In the genomic region with DNA sequence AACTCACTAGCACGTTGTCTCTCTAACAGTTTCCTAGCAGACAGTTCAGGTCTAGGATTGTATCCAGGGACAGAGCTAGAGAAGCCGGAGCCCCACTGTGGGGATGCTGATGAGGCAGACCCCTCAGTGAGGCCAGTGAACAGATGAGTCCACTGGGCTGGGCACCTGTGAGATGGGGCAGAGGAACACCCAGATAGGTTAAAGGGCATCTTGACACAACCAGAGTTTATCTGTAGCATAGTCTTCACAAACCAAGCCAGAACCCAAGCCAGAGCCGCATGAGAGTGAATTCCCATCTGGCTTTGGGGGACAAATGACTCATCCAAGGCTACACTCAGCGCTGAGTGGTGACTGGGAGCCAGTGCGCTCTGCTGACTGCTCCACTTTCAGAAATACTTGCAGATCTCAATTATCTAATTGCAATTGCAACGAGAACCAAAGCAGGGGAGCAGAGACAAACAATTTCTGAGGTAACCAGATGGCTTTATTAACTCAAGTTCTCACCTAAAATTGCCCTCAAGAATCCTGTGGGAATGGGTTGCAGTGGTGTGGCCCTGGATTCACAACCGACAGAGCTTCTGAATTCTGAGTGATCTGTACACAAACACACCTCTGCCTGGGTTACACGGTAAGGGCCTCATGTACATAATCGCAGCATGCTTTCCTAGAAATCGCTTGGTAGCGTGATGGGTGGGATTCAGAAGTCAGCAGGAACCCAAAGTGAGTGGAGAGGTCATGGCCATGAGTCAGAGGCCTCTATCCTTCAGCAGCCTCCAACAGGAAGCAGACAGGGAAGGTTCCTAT, we compare ENCODE assay signal across 2 cellular contexts.
TF ChIP-seq lines count a peak whose summit lies in the region.

No MANE protein-coding gene starts in this region.

TF ChIP-seq in K562, 482 proteins besides CTCF, POLR2A, EP300 and RAD21 (continues in another document):
- 0 out of 2 replicates have a peak, but pooled peaks have one; percentile 17 for TF ChIP-seq PHF8 (IDR thresholded peaks at IDR 0.05; ENCODE audit: borderline replicate concordance, low read length)
- no peak for TF ChIP-seq ZNF282 (CRISPR knock-in tag; IDR thresholded peaks at IDR 0.05)
- TF ChIP-seq KAT8 (IDR thresholded peaks at IDR 0.05; ENCODE audit: low read depth) = peak; percentile 51; the same call in 1 of the 2 replicates
- 0 out of 2 replicates have a peak, but pooled peaks have one; percentile 9 for TF ChIP-seq TCF3 (CRISPR knock-in tag; IDR thresholded peaks at IDR 0.05)
- TF ChIP-seq KLF16 (IDR thresholded peaks at IDR 0.05) = no peak
- TF ChIP-seq KAT7 (CRISPR knock-in tag; IDR thresholded peaks at IDR 0.05; ENCODE audit: borderline replicate concordance) = no peak
- TF ChIP-seq CHCHD3 (CRISPR knock-in tag; IDR thresholded peaks at IDR 0.05) = no peak
- TF ChIP-seq, protein P1, sequence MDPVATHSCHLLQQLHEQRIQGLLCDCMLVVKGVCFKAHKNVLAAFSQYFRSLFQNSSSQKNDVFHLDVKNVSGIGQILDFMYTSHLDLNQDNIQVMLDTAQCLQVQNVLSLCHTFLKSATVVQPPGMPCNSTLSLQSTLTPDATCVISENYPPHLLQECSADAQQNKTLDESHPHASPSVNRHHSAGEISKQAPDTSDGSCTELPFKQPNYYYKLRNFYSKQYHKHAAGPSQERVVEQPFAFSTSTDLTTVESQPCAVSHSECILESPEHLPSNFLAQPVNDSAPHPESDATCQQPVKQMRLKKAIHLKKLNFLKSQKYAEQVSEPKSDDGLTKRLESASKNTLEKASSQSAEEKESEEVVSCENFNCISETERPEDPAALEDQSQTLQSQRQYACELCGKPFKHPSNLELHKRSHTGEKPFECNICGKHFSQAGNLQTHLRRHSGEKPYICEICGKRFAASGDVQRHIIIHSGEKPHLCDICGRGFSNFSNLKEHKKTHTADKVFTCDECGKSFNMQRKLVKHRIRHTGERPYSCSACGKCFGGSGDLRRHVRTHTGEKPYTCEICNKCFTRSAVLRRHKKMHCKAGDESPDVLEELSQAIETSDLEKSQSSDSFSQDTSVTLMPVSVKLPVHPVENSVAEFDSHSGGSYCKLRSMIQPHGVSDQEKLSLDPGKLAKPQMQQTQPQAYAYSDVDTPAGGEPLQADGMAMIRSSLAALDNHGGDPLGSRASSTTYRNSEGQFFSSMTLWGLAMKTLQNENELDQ (CRISPR knock-in tag; IDR thresholded peaks at IDR 0.05; ENCODE audit: borderline replicate concordance) = no peak
- no peak for TF ChIP-seq ZNF445 (CRISPR knock-in tag; IDR thresholded peaks at IDR 0.05; ENCODE audit: low read depth)
- TF ChIP-seq MAFK (IDR thresholded peaks at IDR 0.05; ENCODE audit: low read length) = no peak
- TF ChIP-seq UBTF (IDR thresholded peaks at IDR 0.05; ENCODE audit: borderline replicate concordance in 1 of 2, low read depth in 2 of 2, low read length in 2 of 2) = no peak
- TF ChIP-seq CTBP1 (IDR thresholded peaks at IDR 0.05; ENCODE audit: borderline replicate concordance) = peak; percentile 43; the same call in 1 of the 2 replicates
- TF ChIP-seq NUFIP1 (IDR thresholded peaks at IDR 0.05; ENCODE audit: partially characterized antibody) = no peak
- no peak for TF ChIP-seq BCOR (IDR thresholded peaks at IDR 0.05)
- no peak for TF ChIP-seq RBM14 (IDR thresholded peaks at IDR 0.05; ENCODE audit: borderline replicate concordance, insufficient read depth, low read depth, low read length)

TF ChIP-seq in HepG2, 621 proteins besides CTCF, POLR2A, EP300 and RAD21 (continues in another document):
- TF ChIP-seq JUN (CRISPR knock-in tag; IDR thresholded peaks at IDR 0.05) (0 out of 2 replicates have a peak, but pooled peaks have one; percentile 52), NCOR1 (IDR thresholded peaks at IDR 0.05; ENCODE audit: borderline replicate concordance, low read length) (peak; percentile 33; the same call in 1 of the 2 replicates), ZNF792 (CRISPR knock-in tag; IDR thresholded peaks at IDR 0.05) (peak; percentile 58; the same call in 1 of the 2 replicates), SIN3A (IDR thresholded peaks at IDR 0.05; ENCODE audit: borderline replicate concordance, low read depth, low read length) (0 out of 2 replicates have a peak, but pooled peaks have one; percentile 30), SP5 (CRISPR knock-in tag; IDR thresholded peaks at IDR 0.05; ENCODE audit: borderline replicate concordance, low read depth) (peak; percentile 75; the same call in 1 of the 2 replicates), ZNF230 (CRISPR knock-in tag; IDR thresholded peaks at IDR 0.05) (0 out of 2 replicates have a peak, but pooled peaks have one; percentile 61), HDAC2 (CRISPR knock-in tag; IDR thresholded peaks at IDR 0.05) (peak; percentile 42; the same call in 1 of the 2 replicates), SALL1 (CRISPR knock-in tag; IDR thresholded peaks at IDR 0.05) (peak; percentile 65), NFIC (IDR thresholded peaks at IDR 0.05; ENCODE audit: low read length) (0 out of 2 replicates have a peak, but pooled peaks have one; percentile 17), ELF1 (CRISPR knock-in tag; IDR thresholded peaks at IDR 0.05) (peak; percentile 50), ZNF343 (CRISPR knock-in tag; IDR thresholded peaks at IDR 0.05) (no peak), ZFY (CRISPR knock-in tag; IDR thresholded peaks at IDR 0.05) (no peak), RCOR2 (CRISPR knock-in tag; IDR thresholded peaks at IDR 0.05) (peak; percentile 10; the same call in 1 of the 2 replicates), ZKSCAN8 (CRISPR knock-in tag; IDR thresholded peaks at IDR 0.05; ENCODE audit: borderline replicate concordance) (0 out of 2 replicates have a peak, but pooled peaks have one; percentile 32), ZNF317 (CRISPR knock-in tag; IDR thresholded peaks at IDR 0.05) (peak; percentile 51; the same call in 1 of the 2 replicates), ZNF883 (CRISPR knock-in tag; IDR thresholded peaks at IDR 0.05; ENCODE audit: not compliant biosample characterization) (no peak), SOX6 (IDR thresholded peaks at IDR 0.05) (no peak), SOX6 (CRISPR knock-in tag; IDR thresholded peaks at IDR 0.05) (peak; percentile 46), NAIF1 (CRISPR knock-in tag; IDR thresholded peaks at IDR 0.05; ENCODE audit: borderline replicate concordance) (no peak), FOXA1 (IDR thresholded peaks at IDR 0.05) (no peak), FOXA1 (CRISPR knock-in tag; IDR thresholded peaks at IDR 0.05) (0 out of 2 replicates have a peak, but pooled peaks have one; percentile 47), MED1 (CRISPR knock-in tag; IDR thresholded peaks at IDR 0.05) (0 out of 2 replicates have a peak, but pooled peaks have one; percentile 30), NBN (conservative IDR thresholded peaks at IDR 0.05) (no peak), ASH2L (IDR thresholded peaks at IDR 0.05; ENCODE audit: insufficient read length, low read depth, low read length) (peak; percentile 63), ZNF292 (CRISPR knock-in tag; IDR thresholded peaks at IDR 0.05; ENCODE audit: borderline replicate concordance, low read depth) (peak; percentile 60; the same call in 1 of the 2 replicates), NR2F6 (IDR thresholded peaks at IDR 0.05) (peak; percentile 63), NR2F6 (CRISPR knock-in tag; IDR thresholded peaks at IDR 0.05) (peak; percentile 88), RFX3 (CRISPR knock-in tag; IDR thresholded peaks at IDR 0.05) (0 out of 2 replicates have a peak, but pooled peaks have one; percentile 48), ZNF335 (CRISPR knock-in tag; IDR thresholded peaks at IDR 0.05) (0 out of 2 replicates have a peak, but pooled peaks have one; percentile 42), ZNF619 (CRISPR knock-in tag; IDR thresholded peaks at IDR 0.05) (0 out of 2 replicates have a peak, but pooled peaks have one; percentile 16)
- TF ChIP-seq, protein P2, sequence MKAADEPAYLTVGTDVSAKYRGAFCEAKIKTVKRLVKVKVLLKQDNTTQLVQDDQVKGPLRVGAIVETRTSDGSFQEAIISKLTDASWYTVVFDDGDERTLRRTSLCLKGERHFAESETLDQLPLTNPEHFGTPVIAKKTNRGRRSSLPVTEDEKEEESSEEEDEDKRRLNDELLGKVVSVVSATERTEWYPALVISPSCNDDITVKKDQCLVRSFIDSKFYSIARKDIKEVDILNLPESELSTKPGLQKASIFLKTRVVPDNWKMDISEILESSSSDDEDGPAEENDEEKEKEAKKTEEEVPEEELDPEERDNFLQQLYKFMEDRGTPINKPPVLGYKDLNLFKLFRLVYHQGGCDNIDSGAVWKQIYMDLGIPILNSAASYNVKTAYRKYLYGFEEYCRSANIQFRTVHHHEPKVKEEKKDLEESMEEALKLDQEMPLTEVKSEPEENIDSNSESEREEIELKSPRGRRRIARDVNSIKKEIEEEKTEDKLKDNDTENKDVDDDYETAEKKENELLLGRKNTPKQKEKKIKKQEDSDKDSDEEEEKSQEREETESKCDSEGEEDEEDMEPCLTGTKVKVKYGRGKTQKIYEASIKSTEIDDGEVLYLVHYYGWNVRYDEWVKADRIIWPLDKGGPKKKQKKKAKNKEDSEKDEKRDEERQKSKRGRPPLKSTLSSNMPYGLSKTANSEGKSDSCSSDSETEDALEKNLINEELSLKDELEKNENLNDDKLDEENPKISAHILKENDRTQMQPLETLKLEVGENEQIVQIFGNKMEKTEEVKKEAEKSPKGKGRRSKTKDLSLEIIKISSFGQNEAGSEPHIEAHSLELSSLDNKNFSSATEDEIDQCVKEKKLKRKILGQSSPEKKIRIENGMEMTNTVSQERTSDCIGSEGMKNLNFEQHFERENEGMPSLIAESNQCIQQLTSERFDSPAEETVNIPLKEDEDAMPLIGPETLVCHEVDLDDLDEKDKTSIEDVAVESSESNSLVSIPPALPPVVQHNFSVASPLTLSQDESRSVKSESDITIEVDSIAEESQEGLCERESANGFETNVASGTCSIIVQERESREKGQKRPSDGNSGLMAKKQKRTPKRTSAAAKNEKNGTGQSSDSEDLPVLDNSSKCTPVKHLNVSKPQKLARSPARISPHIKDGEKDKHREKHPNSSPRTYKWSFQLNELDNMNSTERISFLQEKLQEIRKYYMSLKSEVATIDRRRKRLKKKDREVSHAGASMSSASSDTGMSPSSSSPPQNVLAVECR (CRISPR knock-in tag; IDR thresholded peaks at IDR 0.05; ENCODE audit: borderline replicate concordance) = peak; percentile 33; the same call in 1 of the 2 replicates
- TF ChIP-seq, protein P3, sequence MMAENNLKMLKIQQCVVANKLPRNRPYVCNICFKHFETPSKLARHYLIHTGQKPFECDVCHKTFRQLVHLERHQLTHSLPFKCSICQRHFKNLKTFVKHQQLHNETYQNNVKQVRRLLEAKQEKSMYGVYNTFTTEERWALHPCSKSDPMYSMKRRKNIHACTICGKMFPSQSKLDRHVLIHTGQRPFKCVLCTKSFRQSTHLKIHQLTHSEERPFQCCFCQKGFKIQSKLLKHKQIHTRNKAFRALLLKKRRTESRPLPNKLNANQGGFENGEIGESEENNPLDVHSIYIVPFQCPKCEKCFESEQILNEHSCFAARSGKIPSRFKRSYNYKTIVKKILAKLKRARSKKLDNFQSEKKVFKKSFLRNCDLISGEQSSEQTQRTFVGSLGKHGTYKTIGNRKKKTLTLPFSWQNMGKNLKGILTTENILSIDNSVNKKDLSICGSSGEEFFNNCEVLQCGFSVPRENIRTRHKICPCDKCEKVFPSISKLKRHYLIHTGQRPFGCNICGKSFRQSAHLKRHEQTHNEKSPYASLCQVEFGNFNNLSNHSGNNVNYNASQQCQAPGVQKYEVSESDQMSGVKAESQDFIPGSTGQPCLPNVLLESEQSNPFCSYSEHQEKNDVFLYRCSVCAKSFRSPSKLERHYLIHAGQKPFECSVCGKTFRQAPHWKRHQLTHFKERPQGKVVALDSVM (CRISPR knock-in tag; IDR thresholded peaks at IDR 0.05) = peak; percentile 91
- TF ChIP-seq, protein P4, sequence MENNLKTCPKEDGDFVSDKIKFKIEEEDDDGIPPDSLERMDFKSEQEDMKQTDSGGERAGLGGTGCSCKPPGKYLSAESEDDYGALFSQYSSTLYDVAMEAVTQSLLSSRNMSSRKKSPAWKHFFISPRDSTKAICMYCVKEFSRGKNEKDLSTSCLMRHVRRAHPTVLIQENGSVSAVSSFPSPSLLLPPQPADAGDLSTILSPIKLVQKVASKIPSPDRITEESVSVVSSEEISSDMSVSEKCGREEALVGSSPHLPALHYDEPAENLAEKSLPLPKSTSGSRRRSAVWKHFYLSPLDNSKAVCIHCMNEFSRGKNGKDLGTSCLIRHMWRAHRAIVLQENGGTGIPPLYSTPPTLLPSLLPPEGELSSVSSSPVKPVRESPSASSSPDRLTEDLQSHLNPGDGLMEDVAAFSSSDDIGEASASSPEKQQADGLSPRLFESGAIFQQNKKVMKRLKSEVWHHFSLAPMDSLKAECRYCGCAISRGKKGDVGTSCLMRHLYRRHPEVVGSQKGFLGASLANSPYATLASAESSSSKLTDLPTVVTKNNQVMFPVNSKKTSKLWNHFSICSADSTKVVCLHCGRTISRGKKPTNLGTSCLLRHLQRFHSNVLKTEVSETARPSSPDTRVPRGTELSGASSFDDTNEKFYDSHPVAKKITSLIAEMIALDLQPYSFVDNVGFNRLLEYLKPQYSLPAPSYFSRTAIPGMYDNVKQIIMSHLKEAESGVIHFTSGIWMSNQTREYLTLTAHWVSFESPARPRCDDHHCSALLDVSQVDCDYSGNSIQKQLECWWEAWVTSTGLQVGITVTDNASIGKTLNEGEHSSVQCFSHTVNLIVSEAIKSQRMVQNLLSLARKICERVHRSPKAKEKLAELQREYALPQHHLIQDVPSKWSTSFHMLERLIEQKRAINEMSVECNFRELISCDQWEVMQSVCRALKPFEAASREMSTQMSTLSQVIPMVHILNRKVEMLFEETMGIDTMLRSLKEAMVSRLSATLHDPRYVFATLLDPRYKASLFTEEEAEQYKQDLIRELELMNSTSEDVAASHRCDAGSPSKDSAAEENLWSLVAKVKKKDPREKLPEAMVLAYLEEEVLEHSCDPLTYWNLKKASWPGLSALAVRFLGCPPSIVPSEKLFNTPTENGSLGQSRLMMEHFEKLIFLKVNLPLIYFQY (CRISPR knock-in tag; IDR thresholded peaks at IDR 0.05; ENCODE audit: borderline replicate concordance) = 0 out of 2 replicates have a peak, but pooled peaks have one; percentile 13
